32 cellular contexts compared by ENCODE assay signal in the genomic region with DNA sequence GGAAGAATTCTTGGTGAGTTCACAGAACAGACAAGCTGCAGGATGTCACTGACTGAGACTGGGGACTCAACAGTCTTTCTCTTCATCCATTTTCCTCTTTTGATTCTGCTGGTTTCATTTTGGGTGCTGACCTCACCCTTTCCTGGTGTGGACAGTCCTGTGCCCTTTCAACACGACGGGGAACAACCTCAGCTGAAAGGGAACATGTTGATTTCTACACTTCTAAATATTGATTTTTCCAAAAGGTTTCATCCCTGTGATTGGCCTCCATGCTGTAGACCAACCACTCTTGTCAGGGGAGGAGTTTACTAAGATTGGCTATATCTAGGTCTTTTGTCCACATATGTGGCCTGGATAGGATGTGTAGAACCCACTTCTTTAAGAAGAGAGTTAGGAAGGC.
"Had no signal": no experiment of that assay in that cellular context is flagged by ENCODE, and none has a peak within 500 bp of the region (broad histone marks: within the 10 kb centered on the region; RNA-seq: fewer than 3 reads in every experiment).

No MANE protein-coding gene starts in this region.

- H3K4me3 ChIP-seq: adrenal gland, ascending aorta, breast epithelium had no signal

- H3K27me3 ChIP-seq: adrenal gland, ascending aorta, brain microvascular endothelial cell, breast epithelium had no signal

- FAIRE-seq: TTC549 had no signal

- H3K9me3 ChIP-seq: adrenal gland, ascending aorta had no signal

- H3K4me1 ChIP-seq: adrenal gland, ascending aorta, breast epithelium had no signal

- H3K36me3 ChIP-seq: adrenal gland, ascending aorta, brain microvascular endothelial cell, breast epithelium had no signal

- DNase-seq: activated B cell treated with CpG ODN at 0.5 μM for 24 hours; activated CD4-positive, alpha-beta memory T cell treated with anti-CD3 and anti-CD28 coated beads for 36 hours; activated CD4-positive, alpha-beta T cell treated with anti-CD3 and anti-CD28 coated beads for 4 hours; activated CD4-positive, alpha-beta T cell treated with anti-CD3 and anti-CD28 coated beads, Interleukin-2, amount 10 ng/mL, durations not matched to agents 24 days and 14 days; activated CD4-positive, alpha-beta T cell treated with anti-CD3 and anti-CD28 coated beads, Interleukin-2, amount 50 U/mL, for 1 hour; activated CD4-positive, alpha-beta T cell treated with anti-CD3 and anti-CD28 coated beads, Interleukin-2, amount 50 U/mL, for 4 hours; activated CD4-positive, CD25-positive, alpha-beta regulatory T cell treated with anti-CD3 and anti-CD28 coated beads, Interleukin-2, amount 50 U/mL, for 72 hours; activated CD8-positive, alpha-beta memory T cell treated with anti-CD3 and anti-CD28 coated beads, Interleukin-2, amount 50 U/mL, for 4 hours; activated CD8-positive, alpha-beta T cell treated with anti-CD3 and anti-CD28 coated beads for 36 hours; activated effector memory CD4-positive, alpha-beta T cell treated with anti-CD3 and anti-CD28 coated beads, Interleukin-2, amount 50 U/mL, for 16 hours; activated gamma-delta T cell treated with Interleukin-2 at 50 U/mL for 16 hours; activated naive CD4-positive, alpha-beta T cell; activated naive CD4-positive, alpha-beta T cell treated with anti-CD3 and anti-CD28 coated beads for 36 hours; activated naive CD4-positive, alpha-beta T cell treated with anti-CD3 and anti-CD28 coated beads, Interleukin-2, amount 50 U/mL, for 16 hours; activated naive CD8-positive, alpha-beta T cell treated with anti-CD3 and anti-CD28 coated beads for 36 hours; activated T-cell treated with anti-CD3 and anti-CD28 coated beads for 4 hours; activated T-cell treated with anti-CD3 and anti-CD28 coated beads, Interleukin-2, amount 50 U/mL, for 1 hour; activated T-cell treated with anti-CD3 and anti-CD28 coated beads, Interleukin-2, amount 50 U/mL, for 4 hours; activated T-cell treated with anti-CD3 and anti-CD28 coated beads, Interleukin-2, amount 50 U/mL, for 72 hours; adrenal gland; amniotic stem cell; brain microvascular endothelial cell; central memory CD4-positive, alpha-beta T cell; T-helper 1 cell; T-helper 2 cell; T-helper 9 cell had no signal

- H3K27ac ChIP-seq: adrenal gland, ascending aorta, brain microvascular endothelial cell, breast epithelium, VCaP had no signal

- ATAC-seq: activated CD8-positive, alpha-beta T cell treated with anti-CD3 and anti-CD28 coated beads for 36 hours; activated naive CD4-positive, alpha-beta T cell treated with anti-CD3 and anti-CD28 coated beads, Interleukin-2, amount 50 U/mL, for 72 hours; activated T-cell treated with anti-CD3 and anti-CD28 coated beads, Interleukin-2, amount 50 U/mL, for 4 hours; activated T-cell treated with anti-CD3 and anti-CD28 coated beads, Interleukin-2, amount 50 U/mL, for 72 hours; activated T-helper 17 cell treated with anti-CD3 and anti-CD28 coated beads, Interleukin-2, amount 50 U/mL, for 72 hours had no signal
